8 cellular contexts compared by ENCODE assay signal in genomic region chr1:42765832-42766722, GRCh38. TPM values are rescaled to one million over a fixed set of nuclear protein-coding genes. Genes with fewer than 3 reads are reported as not detected.
A peak's percentile ranks its signal among the peaks of the same experiment; 100 is the strongest.
DNase-seq lines count a peak whose midpoint lies in the region; ATAC-seq lines count a peak whose summit lies in the region.

No MANE protein-coding gene starts in this region.

- H3K27me3 Mint-ChIP-seq in activated naive CD8-positive, alpha-beta T cell treated with anti-CD3 and anti-CD28 coated beads, Interleukin-2, amount 10 ng/mL, durations not matched to agents 7 days and 5 days = no peaks in the 10 kb centered on the region

- DNase-seq in DMS153 (lab: John Stamatoyannopoulos, UW) (peak; percentile 57), HS-27A (ENCODE audit: low read depth) (peak; percentile 72), OCI-M1 (lab: John Stamatoyannopoulos, UW) (peak; percentile 73), right cardiac atrium (peak; percentile 49 to 78 (median 67)), pulmonary artery endothelial cell (ENCODE audit: low read depth, low spot score) (peak; percentile 40)
- no peak for DNase-seq in activated naive CD8-positive, alpha-beta T cell treated with anti-CD3 and anti-CD28 coated beads, Interleukin-2, amount 10 ng/mL, durations not matched to agents 7 days and 5 days
- no peak for DNase-seq in effector CD4-positive, alpha-beta T cell

- H3K4me1 Mint-ChIP-seq in activated naive CD8-positive, alpha-beta T cell treated with anti-CD3 and anti-CD28 coated beads, Interleukin-2, amount 10 ng/mL, durations not matched to agents 7 days and 5 days = peaks cover 22% of the 10 kb centered on the region

- POLR2A ChIA-PET in activated naive CD8-positive, alpha-beta T cell treated with anti-CD3 and anti-CD28 coated beads, Interleukin-2, amount 10 ng/mL, durations not matched to agents 7 days and 5 days (lab: Charles Lee) = interaction anchor here (0.7 to 3.7 kb wide), 32 partner anchors 8 to 1786 kb away, joined by 3 to 37 read pairs (median 4); partner anchors contain the start of genes CCDC30, CTPS1, ERMAP and KDM4A

- peak overlapping the region; percentile 76 for H3K27ac Mint-ChIP-seq in activated naive CD8-positive, alpha-beta T cell treated with anti-CD3 and anti-CD28 coated beads, Interleukin-2, amount 10 ng/mL, durations not matched to agents 7 days and 5 days

- H3K27ac ChIP-seq in right cardiac atrium (ENCODE audit: low read length) = peak overlapping the region; percentile 80

- ATAC-seq in GM21367 (IDR thresholded peaks at IDR 0.05; ENCODE audit: unreplicated experiment) (peak; percentile 17), right cardiac atrium (peak; percentile 11 to 30)
- peak; percentile 12 for ATAC-seq in activated naive CD8-positive, alpha-beta T cell treated with anti-CD3 and anti-CD28 coated beads, Interleukin-2, amount 10 ng/mL, durations not matched to agents 7 days and 5 days (ENCODE audit: low read depth)

- no peak overlapping the region for H3K4me3 Mint-ChIP-seq in activated naive CD8-positive, alpha-beta T cell treated with anti-CD3 and anti-CD28 coated beads, Interleukin-2, amount 10 ng/mL, durations not matched to agents 7 days and 5 days

- H3K4me3 ChIP-seq in right cardiac atrium (ENCODE audit: low read length) = peak overlapping the region; percentile 66

- intact Hi-C loops in right cardiac atrium (cut with DNase I) = no loop called here

- H3K9me3 Mint-ChIP-seq in activated naive CD8-positive, alpha-beta T cell treated with anti-CD3 and anti-CD28 coated beads, Interleukin-2, amount 10 ng/mL, durations not matched to agents 7 days and 5 days = no peaks in the 10 kb centered on the region

- peaks cover 16% of the 10 kb centered on the region for H3K36me3 Mint-ChIP-seq in activated naive CD8-positive, alpha-beta T cell treated with anti-CD3 and anti-CD28 coated beads, Interleukin-2, amount 10 ng/mL, durations not matched to agents 7 days and 5 days

- H3K4me1 ChIP-seq in right cardiac atrium (ENCODE audit: control insufficient read depth, insufficient read depth, low read length) = no peaks in the 10 kb centered on the region

- no peaks in the 10 kb centered on the region for H3K27me3 ChIP-seq in right cardiac atrium (ENCODE audit: control insufficient read depth, insufficient read depth)

- WGBS in right cardiac atrium = under 1% methylated on average over 42 of the region's 42 CpGs

- H3K9me3 ChIP-seq in right cardiac atrium (ENCODE audit: control insufficient read depth, low read length) = no peaks in the 10 kb centered on the region

RNA-seq across cellular contexts. Expression of gene P3H1, which starts 0.8 kb away (rescaled TPM):
- 10 to 100 TPM; 44.1 to 49.9 TPM for total RNA-seq in activated naive CD8-positive, alpha-beta T cell treated with anti-CD3 and anti-CD28 coated beads, Interleukin-2, amount 10 ng/mL, durations not matched to agents 7 days and 5 days
- total RNA-seq in right cardiac atrium = 10 to 100 TPM; 12.8 to 17.8 (median 15.3) TPM
- 11.1 TPM for polyA plus RNA-seq in right cardiac atrium
- 98.8 and 114 TPM in 2 replicates for total RNA-seq in pulmonary artery endothelial cell

RNA-seq across cellular contexts. Expression of gene C1orf50, which starts 1.0 kb away (rescaled TPM):
- 10 to 100 TPM; 10.4 to 10.9 TPM for total RNA-seq in activated naive CD8-positive, alpha-beta T cell treated with anti-CD3 and anti-CD28 coated beads, Interleukin-2, amount 10 ng/mL, durations not matched to agents 7 days and 5 days
- total RNA-seq in right cardiac atrium (10 to 100 TPM in 1 of 4 donors, 1 to 10 TPM in 3; 5.9 to 11.3 (median 7.5) TPM), pulmonary artery endothelial cell (2.6 and 4.9 TPM in 2 replicates)
- polyA plus RNA-seq in right cardiac atrium = 3.8 TPM

RNA-seq across cellular contexts. Expression of gene TMEM269, which starts 18.7 kb away (rescaled TPM):
- total RNA-seq in activated naive CD8-positive, alpha-beta T cell treated with anti-CD3 and anti-CD28 coated beads, Interleukin-2, amount 10 ng/mL, durations not matched to agents 7 days and 5 days = under 1 TPM; 0.22 to 0.48 TPM
- total RNA-seq in right cardiac atrium (under 1 TPM in 1 of 4 donors, not detected in 3; 0.06 TPM), pulmonary artery endothelial cell (not detected in 2 replicates)
- not detected for polyA plus RNA-seq in right cardiac atrium

RNA-seq across cellular contexts. Expression of gene CLDN19, which starts 26.0 kb away (rescaled TPM):
- total RNA-seq in activated naive CD8-positive, alpha-beta T cell treated with anti-CD3 and anti-CD28 coated beads, Interleukin-2, amount 10 ng/mL, durations not matched to agents 7 days and 5 days = not detected
- total RNA-seq in right cardiac atrium (not detected), pulmonary artery endothelial cell (not detected in 2 replicates)
- polyA plus RNA-seq in right cardiac atrium = 0.79 TPM

RNA-seq across cellular contexts. Expression of gene ERMAP, which starts 50.8 kb away (rescaled TPM):
- total RNA-seq in activated naive CD8-positive, alpha-beta T cell treated with anti-CD3 and anti-CD28 coated beads, Interleukin-2, amount 10 ng/mL, durations not matched to agents 7 days and 5 days = 1 to 10 TPM; 3.9 to 5.0 TPM
- total RNA-seq in right cardiac atrium (1 to 10 TPM; 3.4 to 6.8 (median 5.7) TPM), pulmonary artery endothelial cell (5.4 and 6.1 TPM in 2 replicates)
- polyA plus RNA-seq in right cardiac atrium = 2.2 TPM

Comparison
In these comparisons a context has a peak if more than half of its experiments do, and no peak if none do; other contexts are left out.
1. DNase-seq: peak in DMS153 (single experiment), HS-27A (single experiment), OCI-M1 (single experiment), right cardiac atrium (3 of 3) and pulmonary artery endothelial cell (single experiment); none in activated naive CD8-positive, alpha-beta T cell treated with anti-CD3 and anti-CD28 coated beads, Interleukin-2, amount 10 ng/mL, durations not matched to agents 7 days and 5 days (single experiment) and effector CD4-positive, alpha-beta T cell (single experiment).
2. Peak in every context shown above with its lines, with median percentiles within 50 percentile points of each other: ATAC-seq.